In genomic region chr5:40681351-40682311, GRCh38 we compare ENCODE assay signal across 8 cellular contexts. TPM values are rescaled to one million over a fixed set of nuclear protein-coding genes. Genes with fewer than 3 reads are reported as not detected.
DNase-seq lines count a peak whose midpoint lies in the region; ATAC-seq, FAIRE-seq and TF ChIP-seq lines count a peak whose summit lies in the region.

No MANE protein-coding gene starts in this region.

- ATAC-seq in thoracic aorta (ENCODE audit: insufficient number of reproducible peaks, low FRiP score, low read depth) (no peak), GM21717 (IDR thresholded peaks at IDR 0.05; ENCODE audit: unreplicated experiment) (no peak)

- H3K27ac Mint-ChIP-seq in T-helper 2 cell treated with Interferon-gamma antibody and Interleukin-4, amounts not matched to agents 5 μg/mL and 100 μg/mL, for 36 hours: peak overlapping the region; percentile 99

- 4 to 6% methylated on average over 66 to 69 of the region's 71 CpGs for WGBS in mesodermal cell (ENCODE audit: insufficient coverage in 2 of 2), 2 experiments

- H3K27me3 Mint-ChIP-seq in T-helper 2 cell treated with Interferon-gamma antibody and Interleukin-4, amounts not matched to agents 5 μg/mL and 100 μg/mL, for 36 hours (ENCODE audit: low read depth): no peaks in the 10 kb centered on the region

- H3K4me1 ChIP-seq in mesodermal cell (ENCODE audit: control insufficient read depth, insufficient read depth, low read length, poor library complexity, severe bottlenecking) (peaks cover 11% of the 10 kb centered on the region), thoracic aorta (ENCODE audit: control insufficient read depth in 1 of 2, low read depth in 2 of 2) (peaks cover 0 to 15% of the 10 kb centered on the region in 2 donors)

- TF ChIP-seq CTCF in HFF-Myc (IDR thresholded peaks at IDR 0.05; ENCODE audit: low read depth, low read length, missing control alignments) (no peak), thoracic aorta (IDR thresholded peaks at IDR 0.05) (no peak)

- peaks cover 37% of the 10 kb centered on the region for H3K4me1 Mint-ChIP-seq in T-helper 2 cell treated with Interferon-gamma antibody and Interleukin-4, amounts not matched to agents 5 μg/mL and 100 μg/mL, for 36 hours (ENCODE audit: low read depth)

- H3K27me3 ChIP-seq in thoracic aorta (replicated peaks; ENCODE audit: insufficient read depth): no peaks in the 10 kb centered on the region

- no peak for FAIRE-seq in urothelium cell line (lab: Jason Lieb, UNC)

- H3K4me3 ChIP-seq in HFF-Myc (replicated peaks; ENCODE audit: low read depth, low read length) (peak overlapping the region; percentile 57), mesodermal cell (ENCODE audit: extremely low read depth, insufficient read depth, low read length, poor library complexity, severe bottlenecking) (peak overlapping the region; percentile 54), thoracic aorta (peak overlapping the region; percentile 94)

- peaks cover 64% of the 10 kb centered on the region for H3K36me3 Mint-ChIP-seq in T-helper 2 cell treated with Interferon-gamma antibody and Interleukin-4, amounts not matched to agents 5 μg/mL and 100 μg/mL, for 36 hours (ENCODE audit: low read depth)

- peak overlapping the region; percentile 93 for H3K4me3 Mint-ChIP-seq in T-helper 2 cell treated with Interferon-gamma antibody and Interleukin-4, amounts not matched to agents 5 μg/mL and 100 μg/mL, for 36 hours

- no peaks in the 10 kb centered on the region for H3K9me3 ChIP-seq in mesodermal cell (ENCODE audit: control insufficient read depth, low read length)
- H3K9me3 ChIP-seq in thoracic aorta: no peaks in the 10 kb centered on the region

- H3K27ac ChIP-seq in mesodermal cell (ENCODE audit: low read depth, low read length, severe bottlenecking) (no peak overlapping the region), thoracic aorta (peak overlapping the region in 1 of 2 donors; percentile 6)

- no peaks in the 10 kb centered on the region for H3K9me3 Mint-ChIP-seq in T-helper 2 cell treated with Interferon-gamma antibody and Interleukin-4, amounts not matched to agents 5 μg/mL and 100 μg/mL, for 36 hours

- peak; percentile 70 for DNase-seq in CD1c-positive myeloid dendritic cell (ENCODE audit: extremely low spot score)
- no peak for DNase-seq in HFF-Myc (ENCODE audit: extremely low read depth, low read depth)
- peak; percentile 36 for DNase-seq in T-helper 2 cell treated with Interferon-gamma antibody and Interleukin-4, amounts not matched to agents 5 μg/mL and 100 μg/mL, for 36 hours (ENCODE audit: low spot score)
- peak; percentile 56 for DNase-seq in ecto neural progenitor cell (ENCODE audit: low spot score)
- DNase-seq in thoracic aorta (ENCODE audit: low spot score): no peak
- no peak for DNase-seq in urothelium cell line (ENCODE audit: low spot score)

- H3K36me3 ChIP-seq in mesodermal cell (ENCODE audit: control insufficient read depth, insufficient read depth, low read length) (no peaks in the 10 kb centered on the region), thoracic aorta (no peaks in the 10 kb centered on the region)

RNA-seq across cellular contexts. Expression of gene PTGER4, which starts 1.9 kb away (rescaled TPM):
- polyA plus RNA-seq in mesodermal cell (2013, experiment 1 of 2): 1.7 TPM
- polyA plus RNA-seq in mesodermal cell (2013, experiment 2 of 2): 1.9 TPM
- 10 to 100 TPM; 13.8 to 45.9 TPM for total RNA-seq in thoracic aorta

Comparison
In these comparisons a context has a peak if more than half of its experiments do, and no peak if none do; other contexts are left out.
1. DNase-seq: peak in CD1c-positive myeloid dendritic cell (single experiment), T-helper 2 cell treated with Interferon-gamma antibody and Interleukin-4, amounts not matched to agents 5 μg/mL and 100 μg/mL, for 36 hours (single experiment) and ecto neural progenitor cell (single experiment); none in HFF-Myc (single experiment), thoracic aorta (single experiment) and urothelium cell line (single experiment).
2. Peak in every context shown above with its lines, with median percentiles within 50 percentile points of each other: H3K4me3 ChIP-seq.